Comparison of ENCODE assay signal across 8 cellular contexts in the genomic region with DNA sequence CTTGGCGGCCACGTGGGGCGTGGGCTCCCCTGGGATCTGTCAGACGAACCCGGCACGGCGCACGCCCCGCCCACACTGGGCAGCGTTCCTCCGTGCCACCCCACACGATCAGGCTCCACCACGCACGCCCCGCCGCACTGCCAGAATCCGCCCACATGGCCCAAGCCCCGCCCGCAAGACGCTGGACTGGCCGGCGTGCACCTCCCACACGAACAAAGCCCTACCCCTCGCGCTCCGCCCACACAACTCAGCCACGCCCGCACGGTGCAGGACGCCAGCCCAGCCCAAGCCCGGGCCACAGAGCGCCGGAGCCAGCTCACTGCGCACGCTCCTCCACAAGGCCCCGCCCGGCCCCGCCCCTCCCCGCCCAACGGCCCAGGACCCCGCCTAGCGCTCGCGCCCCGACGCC. TPM values are rescaled to one million over a fixed set of nuclear protein-coding genes. Genes with fewer than 3 reads are reported as not detected.
A peak's percentile ranks its signal among the peaks of the same experiment; 100 is the strongest.
DNase-seq lines count a peak whose midpoint lies in the region; ATAC-seq lines count a peak whose summit lies in the region.

No MANE protein-coding gene starts in this region.

- H3K9me3 Mint-ChIP-seq in activated CD4-positive, alpha-beta memory T cell treated with anti-CD3 and anti-CD28 coated beads, Interleukin-2, amount 10 ng/mL, durations not matched to agents 7 days and 5 days: no peaks in the 10 kb centered on the region
- no peaks in the 10 kb centered on the region for H3K9me3 Mint-ChIP-seq in stimulated activated effector memory CD8-positive, alpha-beta T cell treated with anti-CD3 and anti-CD28 coated beads, Interleukin-12 subunit alpha, Interleukin-12 subunit beta, amount 100 ng/mL, for 72 hours

- DNase-seq in COLO668 (lab: John Stamatoyannopoulos, UW; ENCODE audit: unreplicated experiment) (peak; percentile 100), NCI-H524 treated with DMSO at 0.1 percent for 48 hours (lab: John Stamatoyannopoulos, UW) (peak; percentile 81), epithelial cell of prostate (ENCODE audit: low read depth, low spot score) (peak; percentile 91)
- peak; percentile 97 for DNase-seq in activated CD4-positive, alpha-beta memory T cell treated with anti-CD3 and anti-CD28 coated beads, Interleukin-2, amount 10 ng/mL, durations not matched to agents 7 days and 5 days
- DNase-seq in stimulated activated effector memory CD8-positive, alpha-beta T cell treated with anti-CD3 and anti-CD28 coated beads, Interleukin-12 subunit alpha, Interleukin-12 subunit beta, amount 100 ng/mL, for 72 hours (ENCODE audit: low spot score in 2 of 2): peak; percentile 92 to 98

- H3K9me3 ChIP-seq in mononuclear cell (ENCODE audit: low read depth, low read length): no peaks in the 10 kb centered on the region

- peak overlapping the region; percentile 94 for H3K27ac ChIP-seq in epithelial cell of prostate

- peak overlapping the region; percentile 47 for H3K4me3 ChIP-seq in mononuclear cell (ENCODE audit: low read length)

- no peaks in the 10 kb centered on the region for H3K27me3 ChIP-seq in mononuclear cell (ENCODE audit: insufficient read depth, low read length)

- H3K27me3 Mint-ChIP-seq in activated CD4-positive, alpha-beta memory T cell treated with anti-CD3 and anti-CD28 coated beads, Interleukin-2, amount 10 ng/mL, durations not matched to agents 7 days and 5 days: no peaks in the 10 kb centered on the region

- POLR2A ChIA-PET in activated CD4-positive, alpha-beta memory T cell treated with anti-CD3 and anti-CD28 coated beads, Interleukin-2, amount 10 ng/mL, durations not matched to agents 7 days and 5 days (lab: Charles Lee): interaction anchor here (0.6 to 1.4 kb wide), 3 partner anchors 9 to 875 kb away, joined by 3 read pairs; no protein-coding TSS in a partner anchor

- H3K36me3 Mint-ChIP-seq in activated CD4-positive, alpha-beta memory T cell treated with anti-CD3 and anti-CD28 coated beads, Interleukin-2, amount 10 ng/mL, durations not matched to agents 7 days and 5 days (ENCODE audit: low read depth): peaks cover 25% of the 10 kb centered on the region
- peaks cover 52% of the 10 kb centered on the region for H3K36me3 Mint-ChIP-seq in stimulated activated effector memory CD8-positive, alpha-beta T cell treated with anti-CD3 and anti-CD28 coated beads, Interleukin-12 subunit alpha, Interleukin-12 subunit beta, amount 100 ng/mL, for 72 hours

- peak overlapping the region; percentile 72 for H3K27ac Mint-ChIP-seq in activated CD4-positive, alpha-beta memory T cell treated with anti-CD3 and anti-CD28 coated beads, Interleukin-2, amount 10 ng/mL, durations not matched to agents 7 days and 5 days
- peak overlapping the region; percentile 100 for H3K27ac Mint-ChIP-seq in stimulated activated effector memory CD8-positive, alpha-beta T cell treated with anti-CD3 and anti-CD28 coated beads, Interleukin-12 subunit alpha, Interleukin-12 subunit beta, amount 100 ng/mL, for 72 hours

- H3K4me1 ChIP-seq in mononuclear cell (ENCODE audit: insufficient read depth, low read length): peaks cover 16% of the 10 kb centered on the region

- peaks cover 46% of the 10 kb centered on the region for H3K4me1 Mint-ChIP-seq in activated CD4-positive, alpha-beta memory T cell treated with anti-CD3 and anti-CD28 coated beads, Interleukin-2, amount 10 ng/mL, durations not matched to agents 7 days and 5 days
- peaks cover 55% of the 10 kb centered on the region for H3K4me1 Mint-ChIP-seq in stimulated activated effector memory CD8-positive, alpha-beta T cell treated with anti-CD3 and anti-CD28 coated beads, Interleukin-12 subunit alpha, Interleukin-12 subunit beta, amount 100 ng/mL, for 72 hours

- H3K4me3 Mint-ChIP-seq in activated CD4-positive, alpha-beta memory T cell treated with anti-CD3 and anti-CD28 coated beads, Interleukin-2, amount 10 ng/mL, durations not matched to agents 7 days and 5 days: peak overlapping the region; percentile 90
- peak overlapping the region; percentile 95 for H3K4me3 Mint-ChIP-seq in stimulated activated effector memory CD8-positive, alpha-beta T cell treated with anti-CD3 and anti-CD28 coated beads, Interleukin-12 subunit alpha, Interleukin-12 subunit beta, amount 100 ng/mL, for 72 hours

- peak; percentile 81 for ATAC-seq in GM19452 (IDR thresholded peaks at IDR 0.05; ENCODE audit: unreplicated experiment)
- peak; percentile 69 for ATAC-seq in HG03558 (IDR thresholded peaks at IDR 0.05; ENCODE audit: extremely low read depth, unreplicated experiment)
- ATAC-seq in stimulated activated effector memory CD8-positive, alpha-beta T cell treated with anti-CD3 and anti-CD28 coated beads, Interleukin-12 subunit alpha, Interleukin-12 subunit beta, amount 100 ng/mL, for 72 hours: peak; percentile 87

- CTCF ChIA-PET in activated CD4-positive, alpha-beta memory T cell treated with anti-CD3 and anti-CD28 coated beads, Interleukin-2, amount 10 ng/mL, durations not matched to agents 7 days and 5 days (lab: Charles Lee): interaction anchor here (1.2 to 1.9 kb wide), 2 partner anchors 10 to 38 kb away, joined by 5 to 8 read pairs; no protein-coding TSS in a partner anchor

RNA-seq across cellular contexts. Expression of gene TMEM18, which starts 0.6 kb away (rescaled TPM):
- 10 to 100 TPM; 26.3 to 28.3 TPM for total RNA-seq in activated CD4-positive, alpha-beta memory T cell treated with anti-CD3 and anti-CD28 coated beads, Interleukin-2, amount 10 ng/mL, durations not matched to agents 7 days and 5 days
- total RNA-seq in mononuclear cell: 11.5 TPM

Comparison
In these comparisons a context has a peak if more than half of its experiments do, and no peak if none do; other contexts are left out.
1. Peak in every context shown above with its lines: DNase-seq, ATAC-seq, H3K4me3 ChIP-seq and H3K27ac ChIP-seq.